33 cellular contexts compared by ENCODE assay signal in genomic region chrX:125621588-125621927, GRCh38.
"Had no signal": no experiment of that assay in that cellular context is flagged by ENCODE, and none has a peak within 500 bp of the region (broad histone marks: within the 10 kb centered on the region; RNA-seq: fewer than 3 reads in every experiment).

No MANE protein-coding gene starts in this region.

- H3K9me3 ChIP-seq: MG63 had no signal

- H3K27me3 ChIP-seq: MG63 had no signal

- DNase-seq: Kasumi-1, KG1, MG63, MM.1S, MV-4-11, NCI-H1048, NCI-H1092, NCI-H1092 treated with DMSO at 0.1 percent for 48 hours, NCI-H1105, NCI-H1105 treated with DMSO at 0.1 percent for 48 hours, NCI-H1417, NCI-H1417 treated with DMSO at 0.1 percent for 48 hours, NCI-H1436, NCI-H1436 treated with DMSO at 0.1 percent for 48 hours, NCI-H146, NCI-H1694, NCI-H1694 treated with DMSO at 0.1 percent for 48 hours, NCI-H187, NCI-H187 treated with DMSO at 0.1 percent for 48 hours, NCI-H1930, NCI-H2029, NCI-H2029 treated with DMSO at 0.1 percent for 48 hours, NCI-H2081, NCI-H2081 treated with DMSO at 0.1 percent for 48 hours, NCI-H2107, NCI-H2171, NCI-H2171 treated with DMSO at 0.1 percent for 48 hours, NCI-H2227 treated with DMSO at 0.1 percent for 48 hours, NCI-H226, NCI-H345, NCI-H446, NCI-H446 treated with DMSO at 0.1 percent for 48 hours had no signal

- H3K36me3 ChIP-seq: MG63 had no signal

- H3K27ac ChIP-seq: KMS-11 had no signal

- H3K4me3 ChIP-seq: MG63 had no signal
